10 cellular contexts compared by ENCODE assay signal in the genomic region with DNA sequence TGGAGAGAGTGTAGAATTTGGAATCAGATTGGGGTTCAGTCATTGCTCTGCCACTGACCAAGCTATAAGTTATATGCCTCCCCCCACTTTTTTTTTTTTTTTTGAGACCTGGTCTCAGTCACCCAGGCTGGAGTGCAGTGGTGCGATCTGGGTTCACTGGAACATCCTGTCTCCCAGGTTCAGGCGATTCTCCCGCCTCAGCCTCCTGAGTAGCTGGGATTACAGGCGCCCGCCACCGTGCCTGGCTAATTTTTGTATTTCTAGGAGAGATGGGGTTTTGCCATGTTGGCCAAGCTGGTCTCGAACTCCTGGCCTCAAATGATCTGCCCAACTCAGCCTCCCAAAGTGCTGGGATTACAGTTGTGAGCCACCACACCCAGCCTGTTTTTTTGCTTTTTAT. TPM values are rescaled to one million over a fixed set of nuclear protein-coding genes. Genes with fewer than 3 reads are reported as not detected.
DNase-seq lines count a peak whose midpoint lies in the region; ATAC-seq, FAIRE-seq and TF ChIP-seq lines count a peak whose summit lies in the region.
"Not testable (repeated sequence)": the region's sequence is repeated elsewhere in the genome, so short reads cannot be mapped to it uniquely, and the experiment has no call there.
"Had no signal": no experiment of that assay in that cellular context is flagged by ENCODE, and none has a peak within 500 bp of the region (broad histone marks: within the 10 kb centered on the region; RNA-seq: fewer than 3 reads in every experiment).

No MANE protein-coding gene starts in this region.

- not testable (repeated sequence) for H3K27me3 ChIP-seq in BLaER1 treated with 17β-estradiol and CSF1 and Interleukin-3, amounts not matched to agents 10 nM and 100 nM; Panc1 (ENCODE audit: control insufficient read depth, insufficient read depth, low read length); astrocyte (ENCODE audit: insufficient read depth, low read length)

- ATAC-seq in Panc1; activated CD8-positive, alpha-beta T cell treated with anti-CD3 and anti-CD28 coated beads, Interleukin-2, amount 10 ng/mL, durations not matched to agents 7 days and 5 days; naive B cell (ENCODE audit: low read depth in 2 of 2): not testable (repeated sequence)

- intact Hi-C loops in Panc1 (cut with micrococcal nuclease; ENCODE audit: unreplicated experiment), result not testable (repeated sequence)

- H3K4me1 ChIP-seq in BLaER1 treated with 17β-estradiol and CSF1 and Interleukin-3, amounts not matched to agents 10 nM and 100 nM, result peaks cover 27 to 60% (median 49%) of the 10 kb centered on the region in 10 experiments
- H3K4me1 ChIP-seq in Panc1 (ENCODE audit: control insufficient read depth, insufficient read depth, low read length), result peaks cover 19% of the 10 kb centered on the region
- H3K4me1 ChIP-seq in astrocyte (ENCODE audit: insufficient read depth, low read length), result peaks cover 17% of the 10 kb centered on the region

- H3K4me3 ChIP-seq in BLaER1 treated with 17β-estradiol and CSF1 and Interleukin-3, amounts not matched to agents 10 nM and 100 nM, result peak overlapping the region in 1 of 10 experiments; percentile 82; a peak in 1 of 20 replicates
- H3K4me3 ChIP-seq in HFF-Myc (replicated peaks; ENCODE audit: low read depth, low read length), result peak overlapping the region; percentile 77
- peak overlapping the region; percentile 80 to 92 for H3K4me3 ChIP-seq in Panc1 (ENCODE audit: low read depth in 2 of 2, low read length in 2 of 2)
- H3K4me3 ChIP-seq in astrocyte (ENCODE audit: insufficient read depth, low read depth, low read length), result not testable (repeated sequence)
- peak overlapping the region; percentile 80 for H3K4me3 ChIP-seq in skeletal muscle cell (ENCODE audit: low read depth, low read length)

- H4K20me1 ChIP-seq in BLaER1 treated with 17β-estradiol and CSF1 and Interleukin-3, amounts not matched to agents 10 nM and 100 nM, result peaks cover 0 to 18% (median 0%) of the 10 kb centered on the region in 11 experiments; a peak in 7 of 22 replicates
- H4K20me1 ChIP-seq in astrocyte (ENCODE audit: insufficient read depth, low read length), result peaks cover 14% of the 10 kb centered on the region

- CTCF ChIA-PET in Panc1 (lab: Charles Lee), result not testable (repeated sequence)
- CTCF ChIA-PET in activated CD8-positive, alpha-beta T cell treated with anti-CD3 and anti-CD28 coated beads, Interleukin-2, amount 10 ng/mL, durations not matched to agents 7 days and 5 days (lab: Charles Lee), result interaction anchor here (1.0 to 5.5 kb wide), 5 partner anchors 9 to 498 kb away, joined by 3 to 49 read pairs (median 24); a partner anchor contains a TSS

- H3K36me3 ChIP-seq in BLaER1 treated with 17β-estradiol and CSF1 and Interleukin-3, amounts not matched to agents 10 nM and 100 nM, result peaks cover 7 to 25% (median 19%) of the 10 kb centered on the region in 11 experiments; a peak in 19 of 22 replicates
- H3K36me3 ChIP-seq in Panc1 (ENCODE audit: control insufficient read depth, insufficient read depth, low read length), result not testable (repeated sequence)
- H3K36me3 ChIP-seq in astrocyte (ENCODE audit: insufficient read depth, low read length), result peaks cover 12% of the 10 kb centered on the region

- not testable (repeated sequence) for H3K27me3 Mint-ChIP-seq in activated CD8-positive, alpha-beta T cell treated with anti-CD3 and anti-CD28 coated beads, Interleukin-2, amount 10 ng/mL, durations not matched to agents 7 days and 5 days (ENCODE audit: low read depth); astrocyte (ENCODE audit: low read depth, unreplicated experiment); naive B cell
- H3K27me3 Mint-ChIP-seq in endothelial cell (ENCODE audit: unreplicated experiment), result peaks cover 12% of the 10 kb centered on the region

- peak overlapping the region; percentile 3 for H3K4me3 Mint-ChIP-seq in activated CD8-positive, alpha-beta T cell treated with anti-CD3 and anti-CD28 coated beads, Interleukin-2, amount 10 ng/mL, durations not matched to agents 7 days and 5 days
- H3K4me3 Mint-ChIP-seq in astrocyte (ENCODE audit: unreplicated experiment) (peak overlapping the region; percentile 96), endothelial cell (ENCODE audit: unreplicated experiment) (peak overlapping the region; percentile 96), naive B cell (peak overlapping the region in 7 of 8 donors; percentile 32 to 97 (median 84))

- not testable (repeated sequence) for DNase-seq in HFF-Myc (ENCODE audit: extremely low read depth, low read depth); Panc1 (ENCODE audit: low read depth, low spot score); activated CD8-positive, alpha-beta T cell treated with anti-CD3 and anti-CD28 coated beads, Interleukin-2, amount 10 ng/mL, durations not matched to agents 7 days and 5 days; astrocyte (ENCODE audit: low read depth); endothelial cell (ENCODE audit: low spot score); naive B cell; skeletal muscle cell (ENCODE audit: low read depth)

- H3K4me2 ChIP-seq in BLaER1 treated with 17β-estradiol and CSF1 and Interleukin-3, amounts not matched to agents 10 nM and 100 nM, result peak overlapping the region; percentile 78 to 93 (median 88)
- H3K4me2 ChIP-seq in astrocyte (ENCODE audit: low read length), result peak overlapping the region; percentile 92

- POLR2A ChIA-PET in Panc1 (lab: Charles Lee), result not testable (repeated sequence)
- POLR2A ChIA-PET in activated CD8-positive, alpha-beta T cell treated with anti-CD3 and anti-CD28 coated beads, Interleukin-2, amount 10 ng/mL, durations not matched to agents 7 days and 5 days (lab: Charles Lee), result interaction anchor here (0.6 to 2.7 kb wide), 9 partner anchors 7 to 498 kb away, joined by 3 to 15 read pairs (median 3); a partner anchor contains a TSS

- in situ Hi-C loops in Panc1 (cut with HindIII; ENCODE audit: low pct_unique_long_range_greater_than_20kb, low sequenced_read_pairs), result not testable (repeated sequence)

- not testable (repeated sequence) for H3K27ac Mint-ChIP-seq in activated CD8-positive, alpha-beta T cell treated with anti-CD3 and anti-CD28 coated beads, Interleukin-2, amount 10 ng/mL, durations not matched to agents 7 days and 5 days; astrocyte (ENCODE audit: unreplicated experiment); endothelial cell (ENCODE audit: unreplicated experiment); naive B cell

- not testable (repeated sequence) for FAIRE-seq in astrocyte (lab: Jason Lieb, UNC)

- not testable (repeated sequence) for H2AFZ ChIP-seq in astrocyte (ENCODE audit: low read depth, low read length)

- peak overlapping the region in 1 of 11 experiments; percentile 96; a peak in 1 of 22 replicates for H3K27ac ChIP-seq in BLaER1 treated with 17β-estradiol and CSF1 and Interleukin-3, amounts not matched to agents 10 nM and 100 nM
- H3K27ac ChIP-seq in Panc1 (ENCODE audit: low read length), result peak overlapping the region; percentile 99
- not testable (repeated sequence) for H3K27ac ChIP-seq in astrocyte (ENCODE audit: low read depth, low read length)

- H3K9ac ChIP-seq in BLaER1 treated with 17β-estradiol and CSF1 and Interleukin-3, amounts not matched to agents 10 nM and 100 nM, result peak overlapping the region in 2 of 11 experiments; percentile 90 to 96; a peak in 2 of 22 replicates
- H3K9ac ChIP-seq in astrocyte (ENCODE audit: low read length), result not testable (repeated sequence)

- not testable (repeated sequence) for H3K9me3 Mint-ChIP-seq in activated CD8-positive, alpha-beta T cell treated with anti-CD3 and anti-CD28 coated beads, Interleukin-2, amount 10 ng/mL, durations not matched to agents 7 days and 5 days (ENCODE audit: insufficient read depth); astrocyte (ENCODE audit: unreplicated experiment); endothelial cell (ENCODE audit: unreplicated experiment); naive B cell

- peaks cover 43% of the 10 kb centered on the region for H3K79me2 ChIP-seq in astrocyte (ENCODE audit: insufficient read depth, low read length)

- peaks cover 33% of the 10 kb centered on the region for H3K4me1 Mint-ChIP-seq in activated CD8-positive, alpha-beta T cell treated with anti-CD3 and anti-CD28 coated beads, Interleukin-2, amount 10 ng/mL, durations not matched to agents 7 days and 5 days (ENCODE audit: low read depth)
- H3K4me1 Mint-ChIP-seq in astrocyte (ENCODE audit: low read depth, unreplicated experiment), result peaks cover 33% of the 10 kb centered on the region
- H3K4me1 Mint-ChIP-seq in endothelial cell (ENCODE audit: unreplicated experiment), result not testable (repeated sequence)
- peaks cover 3 to 22% (median 11%) of the 10 kb centered on the region in 3 donors for H3K4me1 Mint-ChIP-seq in naive B cell

- H3K36me3 Mint-ChIP-seq in activated CD8-positive, alpha-beta T cell treated with anti-CD3 and anti-CD28 coated beads, Interleukin-2, amount 10 ng/mL, durations not matched to agents 7 days and 5 days (ENCODE audit: low read depth); astrocyte (ENCODE audit: low read depth, unreplicated experiment); endothelial cell (ENCODE audit: low read depth, unreplicated experiment); naive B cell: not testable (repeated sequence)

- not testable (repeated sequence) for H3K9me3 ChIP-seq in BLaER1 treated with 17β-estradiol and CSF1 and Interleukin-3, amounts not matched to agents 10 nM and 100 nM (replicated peaks in 1 of 11); Panc1 (ENCODE audit: control insufficient read depth, insufficient read depth, low read depth, low read length); astrocyte (ENCODE audit: insufficient read depth, low read depth, low read length)

- BruUV-seq in Panc1 (replicated peaks; lab: Mats Ljungman, UMichigan), result not testable (repeated sequence)

- TF ChIP-seq CTCF in HFF-Myc (IDR thresholded peaks at IDR 0.05; ENCODE audit: low read depth, low read length, missing control alignments); Panc1 (IDR thresholded peaks at IDR 0.05); astrocyte (IDR thresholded peaks at IDR 0.05; ENCODE audit: insufficient read depth, low read depth, low read length); endothelial cell (IDR thresholded peaks at IDR 0.05; ENCODE audit: unreplicated experiment): not testable (repeated sequence)

RNA-seq across cellular contexts. Expression of a gene that starts 1.3 kb away (rescaled TPM):
- total RNA-seq in Panc1 (2021; ENCODE audit: unreplicated experiment), result 82.5 TPM
- 61.0 TPM for polyA plus RNA-seq in Panc1 (2012; ENCODE audit: insufficient read length)
- total RNA-seq in activated CD8-positive, alpha-beta T cell treated with anti-CD3 and anti-CD28 coated beads, Interleukin-2, amount 10 ng/mL, durations not matched to agents 7 days and 5 days, result 10 to 100 TPM; 72.1 to 74.5 TPM
- total RNA-seq in astrocyte, result 81.2 and 107 TPM in 2 replicates
- 30.7 TPM for total RNA-seq in endothelial cell (ENCODE audit: unreplicated experiment)
- polyA plus RNA-seq in naive B cell (ENCODE audit: low read depth in 6 of 6), result 10 to 100 TPM in 1 of 6 donors, 1 to 10 TPM in 4, not detected in 1; 3.4 to 20.5 (median 5.2) TPM

RNA-seq across cellular contexts. Expression of a gene that starts 18.7 kb away (rescaled TPM):
- total RNA-seq in Panc1 (2021; ENCODE audit: unreplicated experiment) (0.26 TPM), astrocyte (12.6 and 15.9 TPM in 2 replicates), endothelial cell (ENCODE audit: unreplicated experiment) (not detected)
- 0.24 TPM for polyA plus RNA-seq in Panc1 (2012; ENCODE audit: insufficient read length)
- total RNA-seq in activated CD8-positive, alpha-beta T cell treated with anti-CD3 and anti-CD28 coated beads, Interleukin-2, amount 10 ng/mL, durations not matched to agents 7 days and 5 days, result not detected
- not detected for polyA plus RNA-seq in naive B cell (ENCODE audit: low read depth in 6 of 6)
- total RNA-seq: A673, right lobe of liver had no signal

RNA-seq across cellular contexts. Expression of a gene that starts 44.9 kb away (rescaled TPM):
- total RNA-seq in Panc1 (2021; ENCODE audit: unreplicated experiment) (58.6 TPM), astrocyte (44.5 and 49.0 TPM in 2 replicates), endothelial cell (ENCODE audit: unreplicated experiment) (41.7 TPM)
- 37.5 TPM for polyA plus RNA-seq in Panc1 (2012; ENCODE audit: insufficient read length)
- total RNA-seq in activated CD8-positive, alpha-beta T cell treated with anti-CD3 and anti-CD28 coated beads, Interleukin-2, amount 10 ng/mL, durations not matched to agents 7 days and 5 days, result 10 to 100 TPM; 57.7 to 60.5 TPM
- 10 to 100 TPM; 10.2 to 17.1 (median 11.7) TPM for polyA plus RNA-seq in naive B cell (ENCODE audit: low read depth in 6 of 6)

Comparison
In these comparisons a context has a peak if more than half of its experiments do, and no peak if none do; other contexts are left out.
1. H3K4me3 Mint-ChIP-seq: peak in every context shown above with its lines; median percentile 96 in astrocyte; 96 in endothelial cell; 84 in naive B cell; 3 in activated CD8-positive, alpha-beta T cell treated with anti-CD3 and anti-CD28 coated beads, Interleukin-2, amount 10 ng/mL, durations not matched to agents 7 days and 5 days.
2. RNA of a gene that starts 18.7 kb away (total RNA-seq): 12.6 to 15.9 TPM in astrocyte; 0.26 TPM in Panc1 (single experiment), not detected in activated CD8-positive, alpha-beta T cell treated with anti-CD3 and anti-CD28 coated beads, Interleukin-2, amount 10 ng/mL, durations not matched to agents 7 days and 5 days and not detected in endothelial cell (single experiment); every median in the first group is over 10 times any median in the second.